In genomic region chr3:179276743-179277142, GRCh38 we compare ENCODE assay signal across 7 cellular contexts.
"Had no signal": no experiment of that assay in that cellular context is flagged by ENCODE, and none has a peak within 500 bp of the region (broad histone marks: within the 10 kb centered on the region; RNA-seq: fewer than 3 reads in every experiment).

No MANE protein-coding gene starts in this region.

- FAIRE-seq: G401.6, GM12878, GM12891, GM12892, GM18507 had no signal

- DNase-seq: GDM1, GF-D8 had no signal

- H3K4me3 ChIP-seq: GM12878 had no signal

- ATAC-seq: GM12878 had no signal
